1 cellular context compared by ENCODE assay signal in the genomic region with DNA sequence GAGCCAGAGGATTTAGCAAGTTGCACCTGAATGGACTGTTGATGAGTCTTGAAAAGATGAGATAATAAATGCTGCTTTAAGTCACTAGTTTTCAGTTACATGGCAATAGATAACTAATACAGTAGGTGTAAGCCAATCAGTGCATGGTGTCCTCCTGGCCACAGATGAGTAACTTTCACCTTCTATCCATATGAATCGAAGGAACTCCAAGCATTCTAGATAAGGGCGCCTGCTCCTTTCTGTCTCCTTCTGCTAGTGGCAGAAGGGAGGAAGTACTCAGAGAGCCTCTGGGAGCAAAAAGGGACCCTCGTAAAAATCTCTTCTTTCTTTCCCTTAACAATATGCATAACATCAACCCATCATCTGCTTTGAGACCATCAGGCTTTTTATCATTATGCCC.
TF ChIP-seq lines count a peak whose summit lies in the region.

No MANE protein-coding gene starts in this region.

TF ChIP-seq in GM23338, 12 proteins besides CTCF, POLR2A, EP300 and RAD21:
- TF ChIP-seq, protein P1, sequence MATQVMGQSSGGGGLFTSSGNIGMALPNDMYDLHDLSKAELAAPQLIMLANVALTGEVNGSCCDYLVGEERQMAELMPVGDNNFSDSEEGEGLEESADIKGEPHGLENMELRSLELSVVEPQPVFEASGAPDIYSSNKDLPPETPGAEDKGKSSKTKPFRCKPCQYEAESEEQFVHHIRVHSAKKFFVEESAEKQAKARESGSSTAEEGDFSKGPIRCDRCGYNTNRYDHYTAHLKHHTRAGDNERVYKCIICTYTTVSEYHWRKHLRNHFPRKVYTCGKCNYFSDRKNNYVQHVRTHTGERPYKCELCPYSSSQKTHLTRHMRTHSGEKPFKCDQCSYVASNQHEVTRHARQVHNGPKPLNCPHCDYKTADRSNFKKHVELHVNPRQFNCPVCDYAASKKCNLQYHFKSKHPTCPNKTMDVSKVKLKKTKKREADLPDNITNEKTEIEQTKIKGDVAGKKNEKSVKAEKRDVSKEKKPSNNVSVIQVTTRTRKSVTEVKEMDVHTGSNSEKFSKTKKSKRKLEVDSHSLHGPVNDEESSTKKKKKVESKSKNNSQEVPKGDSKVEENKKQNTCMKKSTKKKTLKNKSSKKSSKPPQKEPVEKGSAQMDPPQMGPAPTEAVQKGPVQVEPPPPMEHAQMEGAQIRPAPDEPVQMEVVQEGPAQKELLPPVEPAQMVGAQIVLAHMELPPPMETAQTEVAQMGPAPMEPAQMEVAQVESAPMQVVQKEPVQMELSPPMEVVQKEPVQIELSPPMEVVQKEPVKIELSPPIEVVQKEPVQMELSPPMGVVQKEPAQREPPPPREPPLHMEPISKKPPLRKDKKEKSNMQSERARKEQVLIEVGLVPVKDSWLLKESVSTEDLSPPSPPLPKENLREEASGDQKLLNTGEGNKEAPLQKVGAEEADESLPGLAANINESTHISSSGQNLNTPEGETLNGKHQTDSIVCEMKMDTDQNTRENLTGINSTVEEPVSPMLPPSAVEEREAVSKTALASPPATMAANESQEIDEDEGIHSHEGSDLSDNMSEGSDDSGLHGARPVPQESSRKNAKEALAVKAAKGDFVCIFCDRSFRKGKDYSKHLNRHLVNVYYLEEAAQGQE (IDR thresholded peaks at IDR 0.05; ENCODE audit: unreplicated experiment) = no peak
- TF ChIP-seq JUNB (IDR thresholded peaks at IDR 0.05; ENCODE audit: unreplicated experiment) = no peak
- no peak for TF ChIP-seq ETS1 (IDR thresholded peaks at IDR 0.05)
- no peak for TF ChIP-seq ZNF462 (CRISPR knock-in tag; IDR thresholded peaks at IDR 0.05)
- TF ChIP-seq NANOG (IDR thresholded peaks at IDR 0.05; ENCODE audit: borderline replicate concordance) = no peak
- no peak for TF ChIP-seq CREB1 (CRISPR knock-in tag; IDR thresholded peaks at IDR 0.05; ENCODE audit: low read depth)
- TF ChIP-seq ZNF331 (CRISPR knock-in tag; IDR thresholded peaks at IDR 0.05; ENCODE audit: low read depth) = no peak
- no peak for TF ChIP-seq POLR2AphosphoS5 (IDR thresholded peaks at IDR 0.05; ENCODE audit: low read depth)
- no peak for TF ChIP-seq EZH2 (IDR thresholded peaks at IDR 0.05; ENCODE audit: low read depth, unreplicated experiment)
- no peak for TF ChIP-seq ZNF114 (CRISPR knock-in tag; IDR thresholded peaks at IDR 0.05)
- TF ChIP-seq STAT1 (IDR thresholded peaks at IDR 0.05; ENCODE audit: unreplicated experiment) = no peak
- TF ChIP-seq EZH2phosphoT487 (IDR thresholded peaks at IDR 0.05; ENCODE audit: unreplicated experiment) = no peak
